ENCODE assay signal across 24 cellular contexts in genomic region chr14:38199076-38199475, GRCh38. TPM values are rescaled to one million over a fixed set of nuclear protein-coding genes. Genes with fewer than 3 reads are reported as not detected.
DNase-seq lines count a peak whose midpoint lies in the region; ATAC-seq, FAIRE-seq and TF ChIP-seq lines count a peak whose summit lies in the region.
"Had no signal": no experiment of that assay in that cellular context is flagged by ENCODE, and none has a peak within 500 bp of the region (broad histone marks: within the 10 kb centered on the region; RNA-seq: fewer than 3 reads in every experiment).

No MANE protein-coding gene starts in this region.

- no peak overlapping the region for H3T11ph ChIP-seq in H9 (ENCODE audit: low read length)

- H3K36me3 Mint-ChIP-seq in H9 (ENCODE audit: insufficient read depth in 1 of 3, low read depth in 3 of 3), result peaks cover 51 to 66% (median 65%) of the 10 kb centered on the region in 3 experiments
- H3K36me3 Mint-ChIP-seq in stimulated activated naive B cell treated with anti-CD40 and anti-IgM and Interleukin-4, amounts not matched to agents 10 μg/mL and 1 μg/mL and 100 μg/mL, for 72 hours, result no peaks in the 10 kb centered on the region
- H3K36me3 Mint-ChIP-seq: CD8-positive, alpha-beta memory T cell had no signal

- H3F3A ChIP-seq in PC-3 (ENCODE audit: low read length, unreplicated experiment), result no peaks in the 10 kb centered on the region

- no peak for TF ChIP-seq CTCF in H9 (conservative IDR thresholded peaks at IDR 0.05)
- no peak for TF ChIP-seq CTCF in PC-3 (conservative IDR thresholded peaks at IDR 0.05; ENCODE audit: low read depth, low read length)
- TF ChIP-seq CTCF in HepG2 (CRISPR knock-in tag; IDR thresholded peaks at IDR 0.05), result no peak
- no peak for TF ChIP-seq CTCF in esophagus squamous epithelium (IDR thresholded peaks at IDR 0.05)

- no peak overlapping the region for H3K23ac ChIP-seq in H9 (ENCODE audit: insufficient read length, low read depth, low read length)

- H2BK12ac ChIP-seq in H9 (ENCODE audit: insufficient read length, low read depth, low read length), result no peak overlapping the region

- H3K14ac ChIP-seq in H9 (ENCODE audit: insufficient read depth, low read length), result no peak overlapping the region

- BruUV-seq in PC-3 (replicated peaks; lab: Mats Ljungman, UMichigan) (no TSS peak), HepG2 (replicated peaks; lab: Mats Ljungman, UMichigan) (no TSS peak)

- H3K79me1 ChIP-seq in H9 (ENCODE audit: insufficient read depth, low read depth, low read length, poor library complexity, severe bottlenecking), result no peaks in the 10 kb centered on the region

- TF ChIP-seq EP300 in HepG2 (IDR thresholded peaks at IDR 0.05; ENCODE audit: low read depth in 2 of 2, low read length in 2 of 2) (no peak), HepG2 (CRISPR knock-in tag; IDR thresholded peaks at IDR 0.05; ENCODE audit: borderline replicate concordance) (no peak)

- no peak overlapping the region for H2BK20ac ChIP-seq in H9 (ENCODE audit: low read depth, low read length, poor library complexity, severe bottlenecking)

- H3K9me3 Mint-ChIP-seq in H9, result no peaks in the 10 kb centered on the region; a peak in 1 of 5 replicates
- H3K9me3 Mint-ChIP-seq in stimulated activated naive B cell treated with anti-CD40 and anti-IgM and Interleukin-4, amounts not matched to agents 10 μg/mL and 1 μg/mL and 100 μg/mL, for 72 hours, result no peaks in the 10 kb centered on the region
- H3K9me3 Mint-ChIP-seq: CD8-positive, alpha-beta memory T cell had no signal

- H4K91ac ChIP-seq in H9 (ENCODE audit: insufficient read length, low read depth, low read length), result no peak overlapping the region

- intact Hi-C loops in PC-3 (cut with micrococcal nuclease), result no loop called here
- intact Hi-C loops in HepG2 (cut with micrococcal nuclease; ENCODE audit: unreplicated experiment), result loop anchor here (5.0 kb wide), 1 partner anchor 492 kb away; no protein-coding TSS in a partner anchor
- intact Hi-C loops in esophagus squamous epithelium (cut with DNase I), result no loop called here

- H3K4me3 Mint-ChIP-seq in H9, result peak overlapping the region in 1 of 2 experiments; percentile 8; a peak in 1 of 5 replicates
- H3K4me3 Mint-ChIP-seq in stimulated activated naive B cell treated with anti-CD40 and anti-IgM and Interleukin-4, amounts not matched to agents 10 μg/mL and 1 μg/mL and 100 μg/mL, for 72 hours, result no peak overlapping the region
- H3K4me3 Mint-ChIP-seq: CD8-positive, alpha-beta memory T cell had no signal

- no peaks in the 10 kb centered on the region for H3K23me2 ChIP-seq in H9 (ENCODE audit: insufficient read length, low read depth, low read length, poor library complexity, severe bottlenecking)

- H3K9me2 ChIP-seq in Karpas-422 (replicated peaks; ENCODE audit: insufficient read depth, low read length) (no peaks in the 10 kb centered on the region), PC-3 (replicated peaks; ENCODE audit: low read length) (no peaks in the 10 kb centered on the region)

- H4K5ac ChIP-seq in H9 (ENCODE audit: insufficient read length, low read depth, low read length), result no peak overlapping the region

- no peak overlapping the region for H2AK5ac ChIP-seq in H9 (ENCODE audit: insufficient read length, low read length)

- ATAC-seq in PC-3 (no peak), HepG2 (peak; percentile 32; the same call in 2 of the 3 replicates)
- ATAC-seq in stimulated activated naive B cell treated with anti-CD40 and anti-IgM and Interleukin-4, amounts not matched to agents 10 μg/mL and 1 μg/mL and 100 μg/mL, for 72 hours (replicated peaks), result no peak
- ATAC-seq: GM12878, Panc1 had no signal

- H2BK120ac ChIP-seq in H9 (ENCODE audit: low read depth, low read length, poor library complexity, severe bottlenecking), result no peak overlapping the region

- no peak overlapping the region for H4K8ac ChIP-seq in H9 (replicated peaks; ENCODE audit: insufficient read length, low read depth, low read length)

- no peak overlapping the region for H3K18ac ChIP-seq in H9 (ENCODE audit: insufficient read length, low read depth, low read length)

- H3K4me3 ChIP-seq in Karpas-422 (ENCODE audit: low read length) (no peak overlapping the region), PC-3 (ENCODE audit: low read length) (no peak overlapping the region), HepG2 (replicated peaks in 1 of 3; ENCODE audit: insufficient read depth in 1 of 3, low read depth in 2 of 3, low read length in 3 of 3) (no peak overlapping the region), esophagus squamous epithelium (no peak overlapping the region)
- H3K4me3 ChIP-seq: GM12878 had no signal

- H3K27me3 ChIP-seq in H9 (ENCODE audit: insufficient read depth, low read length) (no peaks in the 10 kb centered on the region), Karpas-422 (ENCODE audit: low read length) (no peaks in the 10 kb centered on the region), PC-3 (ENCODE audit: low read length) (no peaks in the 10 kb centered on the region; the same call in 1 of the 2 replicates), HepG2 (ENCODE audit: control insufficient read depth in 1 of 2, insufficient read depth in 2 of 2, low read length in 2 of 2) (no peaks in the 10 kb centered on the region), esophagus squamous epithelium (no peaks in the 10 kb centered on the region)

- CTCF ChIA-PET in PC-3 (lab: Charles Lee), result no interaction called here
- CTCF ChIA-PET in HepG2 (lab: Yijun Ruan, JAX; ENCODE audit: low intra/inter-chr PET ratio, low total read pairs), result no interaction called here

- no peaks in the 10 kb centered on the region for H4K20me1 ChIP-seq in H9 (ENCODE audit: control insufficient read depth, insufficient read depth, insufficient read length)
- H4K20me1 ChIP-seq in Karpas-422 (ENCODE audit: insufficient read depth, low read depth, low read length), result no peaks in the 10 kb centered on the region
- no peaks in the 10 kb centered on the region for H4K20me1 ChIP-seq in PC-3 (ENCODE audit: low read length)
- no peaks in the 10 kb centered on the region for H4K20me1 ChIP-seq in HepG2 (ENCODE audit: insufficient read depth, low read length)

- H3K79me2 ChIP-seq in H9 (ENCODE audit: insufficient read depth, low read length) (peaks cover 3% of the 10 kb centered on the region; the same call in 1 of the 2 replicates), Karpas-422 (ENCODE audit: low read length) (no peaks in the 10 kb centered on the region), PC-3 (ENCODE audit: low read length) (no peaks in the 10 kb centered on the region), HepG2 (ENCODE audit: insufficient read depth, low read length) (no peaks in the 10 kb centered on the region)

- H2BK5ac ChIP-seq in H9 (ENCODE audit: insufficient read length, low read length), result no peak overlapping the region

- H3K4me1 Mint-ChIP-seq in H9, result peaks cover 62 to 73% of the 10 kb centered on the region in 2 experiments
- no peaks in the 10 kb centered on the region for H3K4me1 Mint-ChIP-seq in stimulated activated naive B cell treated with anti-CD40 and anti-IgM and Interleukin-4, amounts not matched to agents 10 μg/mL and 1 μg/mL and 100 μg/mL, for 72 hours

- no peak overlapping the region for H3K56ac ChIP-seq in H9 (ENCODE audit: insufficient read length, low read depth, low read length)

- H3K4me2 ChIP-seq in H9 (ENCODE audit: insufficient read depth, insufficient read length, low read length) (peak overlapping the region; percentile 40), Karpas-422 (ENCODE audit: low read depth, low read length, poor library complexity, severe bottlenecking) (no peak overlapping the region), PC-3 (ENCODE audit: low read length) (no peak overlapping the region), HepG2 (ENCODE audit: low read depth, low read length) (no peak overlapping the region)

- H3K9ac ChIP-seq in H9 (ENCODE audit: extremely low read depth, insufficient read length, low read length) (no peak overlapping the region), Karpas-422 (ENCODE audit: low read length) (no peak overlapping the region), PC-3 (ENCODE audit: low read length) (peak overlapping the region; percentile 34; the same call in 1 of the 2 replicates), HepG2 (ENCODE audit: insufficient read depth, low read depth, low read length) (no peak overlapping the region)

- H3K4me1 ChIP-seq in H9 (ENCODE audit: insufficient read depth, low read length) (no peaks in the 10 kb centered on the region; the same call in 1 of the 2 replicates), Karpas-422 (ENCODE audit: low read length) (peaks cover 55% of the 10 kb centered on the region), PC-3 (ENCODE audit: insufficient read depth, low read length) (peaks cover 25% of the 10 kb centered on the region), HepG2 (ENCODE audit: insufficient read depth, low read length) (no peaks in the 10 kb centered on the region), esophagus squamous epithelium (no peaks in the 10 kb centered on the region)

- no peak for TF ChIP-seq POLR2A in HepG2 (IDR thresholded peaks at IDR 0.05; ENCODE audit: insufficient read depth in 1 of 2, low read depth in 2 of 2, low read length in 2 of 2)
- no peak for TF ChIP-seq POLR2A in esophagus squamous epithelium (IDR thresholded peaks at IDR 0.05)

- H3K27ac ChIP-seq in H9 (ENCODE audit: insufficient read length, low read depth, low read length), result peak overlapping the region; percentile 43
- H3K27ac ChIP-seq in Karpas-422 (ENCODE audit: low read length), result peak overlapping the region; percentile 90; the same call in 1 of the 2 replicates
- H3K27ac ChIP-seq in PC-3 (ENCODE audit: low read length), result peak overlapping the region; percentile 76
- no peak overlapping the region for H3K27ac ChIP-seq in HepG2 (ENCODE audit: extremely low read length, insufficient read depth, low read length)
- no peak overlapping the region for H3K27ac ChIP-seq in esophagus squamous epithelium

- no peaks in the 10 kb centered on the region for H3K9me3 ChIP-seq in H9 (ENCODE audit: control insufficient read depth, low read depth, low read length)
- H3K9me3 ChIP-seq in Karpas-422 (ENCODE audit: low read length), result no peaks in the 10 kb centered on the region
- no peaks in the 10 kb centered on the region for H3K9me3 ChIP-seq in PC-3 (ENCODE audit: low read length)
- H3K9me3 ChIP-seq in HepG2 (ENCODE audit: low read length), result no peaks in the 10 kb centered on the region
- no peaks in the 10 kb centered on the region for H3K9me3 ChIP-seq in esophagus squamous epithelium

- H3K4ac ChIP-seq in H9 (ENCODE audit: low read depth, low read length), result no peak overlapping the region

- peak; percentile 59 for DNase-seq in H9
- no peak for DNase-seq in Karpas-422
- DNase-seq in PC-3, result no peak
- DNase-seq in HepG2 (ENCODE audit: low spot score), result no peak
- no peak for DNase-seq in foreskin melanocyte
- no peak for DNase-seq in esophagus squamous epithelium (lab: John Stamatoyannopoulos, UW)
- no peak for DNase-seq in stimulated activated naive B cell treated with anti-CD40 and anti-IgM and Interleukin-4, amounts not matched to agents 10 μg/mL and 1 μg/mL and 100 μg/mL, for 72 hours
- DNase-seq: ACHN; C1 segment of cervical spinal cord; CD8-positive, alpha-beta memory T cell; DMS53; H7; KBM-7; MV-4-11; NCI-H1436; NCI-H1930; NCI-H2171; NCI-H774; SW 1271; T-helper 2 cell had no signal

- POLR2A ChIA-PET in PC-3 (lab: Charles Lee; ENCODE audit: unreplicated experiment) (no interaction called here), HepG2 (lab: Yijun Ruan, JAX) (no interaction called here)

- H3K36me3 ChIP-seq in Karpas-422 (ENCODE audit: insufficient read depth, low read length) (no peaks in the 10 kb centered on the region), PC-3 (ENCODE audit: low read depth, low read length) (no peaks in the 10 kb centered on the region), HepG2 (replicated peaks in 1 of 2; ENCODE audit: control insufficient read depth in 1 of 2, insufficient read depth in 2 of 2, low read length in 2 of 2) (no peaks in the 10 kb centered on the region), esophagus squamous epithelium (no peaks in the 10 kb centered on the region)

- H3K27ac Mint-ChIP-seq in H9, result peak overlapping the region; percentile 42 to 97 (median 50); a peak in 6 of 7 replicates
- H3K27ac Mint-ChIP-seq in stimulated activated naive B cell treated with anti-CD40 and anti-IgM and Interleukin-4, amounts not matched to agents 10 μg/mL and 1 μg/mL and 100 μg/mL, for 72 hours, result no peak overlapping the region
- H3K27ac Mint-ChIP-seq: CD8-positive, alpha-beta memory T cell had no signal

- WGBS in H9 (ENCODE audit: extremely low coverage, insufficient read length, low lambda C conversion rate), result no CpG with 5 or more reads among the region's 9 CpGs
- WGBS in HepG2 (ENCODE audit: low lambda C conversion rate), result 21% methylated on average over 9 of the region's 9 CpGs
- WGBS in esophagus squamous epithelium, 2 donors, result 63 to 77% methylated on average over 8 to 9 of the region's 9 CpGs

- TF ChIP-seq RAD21 in HepG2 (CRISPR knock-in tag; IDR thresholded peaks at IDR 0.05), result no peak

- H2AFZ ChIP-seq in H9 (ENCODE audit: low read length), result no peak overlapping the region
- H2AFZ ChIP-seq in Karpas-422 (ENCODE audit: low read length), result peak overlapping the region; percentile 73; the same call in 1 of the 2 replicates
- H2AFZ ChIP-seq in PC-3 (ENCODE audit: low read length), result no peak overlapping the region
- H2AFZ ChIP-seq in HepG2 (ENCODE audit: low read length), result no peak overlapping the region

- H2BK15ac ChIP-seq in H9 (ENCODE audit: low read depth, low read length), result no peak overlapping the region

- H3K27me3 Mint-ChIP-seq in H9 (ENCODE audit: low read depth), result no peaks in the 10 kb centered on the region
- peaks cover 0 to 5% of the 10 kb centered on the region in 2 donors for H3K27me3 Mint-ChIP-seq in stimulated activated naive B cell treated with anti-CD40 and anti-IgM and Interleukin-4, amounts not matched to agents 10 μg/mL and 1 μg/mL and 100 μg/mL, for 72 hours

- in situ Hi-C loops in HepG2 (cut with HindIII; ENCODE audit: extremely low pct_ligation_motif_present, low pct_unique_long_range_greater_than_20kb), result no loop called here

- no peak for FAIRE-seq in HepG2 (lab: Jason Lieb, UNC)
- FAIRE-seq: GM12878, GM19239 had no signal

RNA-seq across cellular contexts. Expression of gene SSTR1, which starts 8.6 kb away (rescaled TPM):
- total RNA-seq in H9 (2021), result 0.90 and 0.98 TPM in 2 replicates
- total RNA-seq in Karpas-422 (2014; rRNA removed; shearing (Covaris generic); ENCODE audit: low replicate concordance), result not detected in 2 replicates
- total RNA-seq in PC-3 (2014; rRNA removed), result 0.07 and 0.23 TPM in 2 replicates
- 0.04 TPM in 2 replicates for total RNA-seq in HepG2 (2016; rRNA removed; fragmentation: Illumina TruSeq; extraction: Trizol)
- total RNA-seq in HepG2 (2016; cell fraction: cytosol; rRNA removed; fragmentation: Illumina TruSeq; extraction: Trizol; ENCODE audit: low read depth), result not detected in 2 replicates
- 0.02 TPM in 1 of 2 replicates, not detected in the other for total RNA-seq in HepG2 (2016; cell fraction: insoluble cytoplasmic fraction; rRNA removed; fragmentation: Illumina TruSeq; extraction: Trizol)
- total RNA-seq in HepG2 (2016; cell fraction: membrane; rRNA removed; fragmentation: Illumina TruSeq; extraction: Trizol), result 0.03 TPM in 1 of 2 replicates, not detected in the other
- not detected in 2 replicates for total RNA-seq in HepG2 (2016; cell fraction: nucleus; rRNA removed; fragmentation: Illumina TruSeq; extraction: Trizol)
- 0.04 and 0.12 TPM in 2 replicates for polyA plus RNA-seq in HepG2 (2011; rRNA removed)
- 0.03 and 0.08 TPM in 2 replicates for polyA plus RNA-seq in HepG2 (2011; cell fraction: cytosol; rRNA removed)
- polyA plus RNA-seq in HepG2 (2011; cell fraction: nucleus; rRNA removed), result 0.42 and 0.45 TPM in 2 replicates
- polyA plus RNA-seq in HepG2 (2012), result 0.04 and 0.17 TPM in 2 replicates
- polyA plus RNA-seq in HepG2 (2016; cell fraction: cytosol; fragmentation: Illumina TruSeq; extraction: Trizol; ENCODE audit: low read depth), result not detected in 2 replicates
- 0.04 and 0.09 TPM in 2 replicates for polyA plus RNA-seq in HepG2 (2016; cell fraction: insoluble cytoplasmic fraction; fragmentation: Illumina TruSeq; extraction: Trizol; ENCODE audit: low read depth)
- polyA plus RNA-seq in HepG2 (2016; cell fraction: membrane; fragmentation: Illumina TruSeq; extraction: Trizol; ENCODE audit: low read depth), result not detected in 2 replicates
- polyA plus RNA-seq in HepG2 (2016; cell fraction: nucleus; fragmentation: Illumina TruSeq; extraction: Trizol; ENCODE audit: insufficient read depth, low read depth), result 0.13 and 0.14 TPM in 2 replicates
- polyA minus RNA-seq in HepG2 (2011; rRNA and poly(A)+ RNA removed; ENCODE audit: low replicate concordance), result 0.48 and 26.0 TPM in 2 replicates
- 0.30 and 0.70 TPM in 2 replicates for polyA minus RNA-seq in HepG2 (2011; cell fraction: cytosol; rRNA and poly(A)+ RNA removed)
- 0.37 and 0.64 TPM in 2 replicates for polyA minus RNA-seq in HepG2 (2011; cell fraction: nucleus; rRNA and poly(A)+ RNA removed)
- under 1 TPM in 2 of 4 donors, not detected in 2; 0.19 to 0.67 TPM for total RNA-seq in esophagus squamous epithelium
- total RNA-seq: CD8-positive, alpha-beta memory T cell; GM12878; SK-MEL-5 had no signal
- polyA plus RNA-seq: CD8-positive, alpha-beta memory T cell had no signal

RNA-seq across cellular contexts. Expression of gene CLEC14A, which starts 56.8 kb away (rescaled TPM):
- total RNA-seq in H9 (2021) (not detected in 2 replicates), PC-3 (2014; rRNA removed) (not detected in 2 replicates), HepG2 (2016; rRNA removed; fragmentation: Illumina TruSeq; extraction: Trizol) (not detected in 2 replicates), esophagus squamous epithelium (10 to 100 TPM in 2 of 4 donors, 1 to 10 TPM in 2; 5.4 to 18.5 (median 9.3) TPM)
- not detected in 2 replicates for total RNA-seq in Karpas-422 (2014; rRNA removed; shearing (Covaris generic); ENCODE audit: low replicate concordance)
- not detected in 2 replicates for total RNA-seq in HepG2 (2016; cell fraction: cytosol; rRNA removed; fragmentation: Illumina TruSeq; extraction: Trizol; ENCODE audit: low read depth)
- total RNA-seq in HepG2 (2016; cell fraction: insoluble cytoplasmic fraction; rRNA removed; fragmentation: Illumina TruSeq; extraction: Trizol), result not detected in 2 replicates
- not detected in 2 replicates for total RNA-seq in HepG2 (2016; cell fraction: membrane; rRNA removed; fragmentation: Illumina TruSeq; extraction: Trizol)
- total RNA-seq in HepG2 (2016; cell fraction: nucleus; rRNA removed; fragmentation: Illumina TruSeq; extraction: Trizol), result not detected in 2 replicates
- not detected in 2 replicates for polyA plus RNA-seq in HepG2 (2011; rRNA removed)
- not detected in 2 replicates for polyA plus RNA-seq in HepG2 (2011; cell fraction: cytosol; rRNA removed)
- polyA plus RNA-seq in HepG2 (2011; cell fraction: nucleus; rRNA removed), result not detected in 2 replicates
- not detected in 2 replicates for polyA plus RNA-seq in HepG2 (2012)
- not detected in 2 replicates for polyA plus RNA-seq in HepG2 (2016; cell fraction: cytosol; fragmentation: Illumina TruSeq; extraction: Trizol; ENCODE audit: low read depth)
- polyA plus RNA-seq in HepG2 (2016; cell fraction: insoluble cytoplasmic fraction; fragmentation: Illumina TruSeq; extraction: Trizol; ENCODE audit: low read depth), result not detected in 2 replicates
- polyA plus RNA-seq in HepG2 (2016; cell fraction: membrane; fragmentation: Illumina TruSeq; extraction: Trizol; ENCODE audit: low read depth), result not detected in 2 replicates
- not detected in 2 replicates for polyA plus RNA-seq in HepG2 (2016; cell fraction: nucleus; fragmentation: Illumina TruSeq; extraction: Trizol; ENCODE audit: insufficient read depth, low read depth)
- polyA minus RNA-seq in HepG2 (2011; rRNA and poly(A)+ RNA removed; ENCODE audit: low replicate concordance), result not detected in 2 replicates
- polyA minus RNA-seq in HepG2 (2011; cell fraction: cytosol; rRNA and poly(A)+ RNA removed), result not detected in 2 replicates
- polyA minus RNA-seq in HepG2 (2011; cell fraction: nucleus; rRNA and poly(A)+ RNA removed), result not detected in 2 replicates
- total RNA-seq: CD8-positive, alpha-beta memory T cell; GM12878; SK-MEL-5 had no signal
- polyA plus RNA-seq: CD8-positive, alpha-beta memory T cell; GM12878 had no signal

Comparison
In these comparisons a context has a peak if more than half of its experiments do, and no peak if none do; other contexts are left out.
1. H3K27ac ChIP-seq: peak in H9 (single experiment), Karpas-422 (single experiment) and PC-3 (single experiment); none in HepG2 (single experiment) and esophagus squamous epithelium (0 of 4).